27 cellular contexts compared by ENCODE assay signal in the genomic region with DNA sequence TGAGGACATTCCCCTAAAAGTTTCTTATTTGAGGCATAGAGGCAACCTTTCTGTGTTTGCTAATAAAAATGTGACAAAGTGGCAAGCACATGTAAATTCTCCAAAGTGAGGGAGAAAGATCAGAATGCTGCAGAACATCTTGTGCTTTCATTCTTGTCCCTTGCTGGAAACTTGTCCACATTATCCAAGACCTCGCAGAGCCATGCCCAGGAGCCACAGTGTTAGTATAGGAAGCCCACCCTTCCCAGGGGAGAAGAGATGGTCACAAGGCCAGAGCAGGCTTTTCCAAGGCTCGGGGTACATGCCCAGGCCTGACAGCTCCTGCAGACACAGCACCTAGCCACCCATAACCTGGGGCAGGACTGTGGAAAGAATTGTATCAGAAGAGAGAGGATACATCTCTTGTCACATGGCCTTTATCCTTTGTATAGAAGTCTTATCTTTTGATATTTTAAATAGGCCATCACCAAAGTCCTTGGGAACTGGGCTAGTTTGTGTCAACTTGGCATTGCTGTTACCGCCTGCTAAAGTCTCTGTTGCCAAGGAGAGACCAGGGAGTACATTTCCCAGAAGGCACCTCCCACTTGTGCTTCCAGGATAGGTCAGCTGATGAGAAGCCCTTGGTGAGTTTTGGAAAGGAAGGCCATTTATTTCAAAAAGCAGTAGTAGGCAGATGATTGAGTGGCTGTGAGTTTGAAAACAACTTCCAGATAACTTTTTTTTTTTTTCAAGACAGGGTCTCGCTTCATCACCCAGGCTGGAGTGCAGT.
"Had no signal": no experiment of that assay in that cellular context is flagged by ENCODE, and none has a peak within 500 bp of the region (broad histone marks: within the 10 kb centered on the region; RNA-seq: fewer than 3 reads in every experiment).

No MANE protein-coding gene starts in this region.

- H3K27ac ChIP-seq: hepatocyte, neural progenitor cell, sigmoid colon, thyroid gland, VCaP had no signal

- ATAC-seq: activated CD4-positive, CD25-positive, alpha-beta regulatory T cell treated with anti-CD3 and anti-CD28 coated beads, Interleukin-2, amount 50 U/mL, for 24 hours; activated naive CD8-positive, alpha-beta T cell treated with anti-CD3 and anti-CD28 coated beads, Interleukin-2, amount 50 U/mL, for 24 hours; naive thymus-derived CD8-positive, alpha-beta T cell had no signal

- H3K4me3 ChIP-seq: hepatocyte, neural progenitor cell, sigmoid colon, smooth muscle cell, thyroid gland had no signal

- H2AFZ ChIP-seq: hepatocyte, neural progenitor cell had no signal

- DNase-seq: activated CD4-positive, alpha-beta memory T cell treated with anti-CD3 and anti-CD28 coated beads, Interleukin-2, amount 10 ng/mL, durations not matched to agents 7 days and 5 days; activated CD4-positive, alpha-beta T cell treated with anti-CD3 and anti-CD28 coated beads, Interleukin-2, amount 10 ng/mL, durations not matched to agents 24 days and 14 days; activated gamma-delta T cell; activated naive CD4-positive, alpha-beta T cell treated with anti-CD3 and anti-CD28 coated beads, Interleukin-2, amount 50 U/mL, for 16 hours; activated naive CD8-positive, alpha-beta T cell treated with anti-CD3 and anti-CD28 coated beads, Interleukin-2, amount 50 U/mL, for 24 hours; aorta; effector CD4-positive, alpha-beta T cell; erythroblast; foreskin melanocyte; glutamatergic neuron; kidney glomerular epithelial cell; naive thymus-derived CD8-positive, alpha-beta T cell; sigmoid colon; SK-N-SH; stimulated activated CD4-positive, alpha-beta T cell treated with anti-CD3 and anti-CD28 coated beads, Interleukin-2, amount 100 ng/mL, for 48 hours; stimulated activated CD8-positive, alpha-beta memory T cell treated with anti-CD3 and anti-CD28 coated beads, Interleukin-4, amount 100 ng/mL, for 48 hours; stimulated activated naive CD4-positive, alpha-beta T cell; thyroid gland had no signal

- H3K4me1 Mint-ChIP-seq: activated naive CD8-positive, alpha-beta T cell treated with anti-CD3 and anti-CD28 coated beads, Interleukin-2, amount 50 U/mL, for 24 hours; mesothelial cell of epicardium; neural progenitor cell had no signal

- H3K4me3 Mint-ChIP-seq: activated CD4-positive, alpha-beta memory T cell treated with anti-CD3 and anti-CD28 coated beads, Interleukin-2, amount 10 ng/mL, durations not matched to agents 7 days and 5 days; activated CD4-positive, alpha-beta T cell treated with anti-CD3 and anti-CD28 coated beads, Interleukin-2, amount 10 ng/mL, durations not matched to agents 24 days and 14 days; activated naive CD8-positive, alpha-beta T cell treated with anti-CD3 and anti-CD28 coated beads, Interleukin-2, amount 50 U/mL, for 24 hours; activated T-helper 1 cell treated with anti-CD3 and anti-CD28 coated beads, Interleukin-12 subunit alpha, Interleukin-12 subunit beta, Interleukin-2, Interleukin-4 antibody, amounts not matched to agents 30 ng/mL and 10 ng/mL and 1 ng/mL, durations not matched to agents 14 hours and 24 hours and 36 hours; brain; dendritic cell treated with granulocyte-macrophage colony-stimulating factor and Interleukin-4, amounts not matched to agents 40 ng/mL and 50 ng/mL, for 4 days; mesothelial cell of epicardium; naive thymus-derived CD8-positive, alpha-beta T cell; neural progenitor cell had no signal

- H3K9me3 ChIP-seq: sigmoid colon, SK-N-SH, thyroid gland had no signal

- H3K27me3 ChIP-seq: hepatocyte, neural progenitor cell, sigmoid colon, thyroid gland had no signal

- H3K9ac ChIP-seq: neural progenitor cell, SK-N-SH had no signal

- H3K4me1 ChIP-seq: neural progenitor cell, sigmoid colon had no signal

- H3K36me3 Mint-ChIP-seq: brain, mesothelial cell of epicardium, neural progenitor cell had no signal

- H3K79me2 ChIP-seq: hepatocyte had no signal

- H3K4me2 ChIP-seq: hepatocyte, neural progenitor cell, SK-N-SH, smooth muscle cell had no signal

- H3K9me3 Mint-ChIP-seq: activated CD4-positive, alpha-beta memory T cell treated with anti-CD3 and anti-CD28 coated beads, Interleukin-2, amount 10 ng/mL, durations not matched to agents 7 days and 5 days; activated CD4-positive, alpha-beta T cell treated with anti-CD3 and anti-CD28 coated beads, Interleukin-2, amount 10 ng/mL, durations not matched to agents 24 days and 14 days; activated naive CD8-positive, alpha-beta T cell treated with anti-CD3 and anti-CD28 coated beads, Interleukin-2, amount 50 U/mL, for 24 hours; activated T-helper 1 cell treated with anti-CD3 and anti-CD28 coated beads, Interleukin-12 subunit alpha, Interleukin-12 subunit beta, Interleukin-2, Interleukin-4 antibody, amounts not matched to agents 30 ng/mL and 10 ng/mL and 1 ng/mL, durations not matched to agents 14 hours and 24 hours and 36 hours; dendritic cell treated with granulocyte-macrophage colony-stimulating factor and Interleukin-4, amounts not matched to agents 40 ng/mL and 50 ng/mL, for 4 days had no signal

- H3K27ac Mint-ChIP-seq: activated CD4-positive, alpha-beta memory T cell treated with anti-CD3 and anti-CD28 coated beads, Interleukin-2, amount 10 ng/mL, durations not matched to agents 7 days and 5 days; activated naive CD8-positive, alpha-beta T cell treated with anti-CD3 and anti-CD28 coated beads, Interleukin-2, amount 50 U/mL, for 24 hours; activated T-helper 1 cell treated with anti-CD3 and anti-CD28 coated beads, Interleukin-12 subunit alpha, Interleukin-12 subunit beta, Interleukin-2, Interleukin-4 antibody, amounts not matched to agents 30 ng/mL and 10 ng/mL and 1 ng/mL, durations not matched to agents 14 hours and 24 hours and 36 hours; brain; dendritic cell treated with granulocyte-macrophage colony-stimulating factor and Interleukin-4, amounts not matched to agents 40 ng/mL and 50 ng/mL, for 4 days; mesothelial cell of epicardium; naive thymus-derived CD8-positive, alpha-beta T cell; neural progenitor cell had no signal

- H3K36me3 ChIP-seq: neural progenitor cell, sigmoid colon, thyroid gland had no signal
